1 cellular context compared by ENCODE assay signal in the genomic region with DNA sequence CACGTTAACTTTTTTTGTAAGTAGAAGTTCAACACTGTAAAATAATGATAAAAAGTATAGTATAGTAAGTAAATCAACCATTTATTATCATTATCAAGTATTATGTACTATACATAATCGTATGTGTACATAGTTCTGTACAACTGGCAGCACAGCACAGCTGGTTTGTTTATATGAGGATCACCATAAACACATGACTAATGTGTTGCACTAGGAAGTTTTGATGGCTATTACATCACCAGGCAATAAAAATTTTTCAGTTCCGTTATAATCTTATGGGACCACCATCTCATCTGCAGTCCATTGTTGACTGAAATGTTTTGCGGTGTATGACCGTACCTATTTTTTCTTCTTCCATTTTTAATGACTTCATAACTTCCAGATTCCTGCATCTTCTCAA.
TF ChIP-seq lines count a peak whose summit lies in the region.

No MANE protein-coding gene starts in this region.

TF ChIP-seq in IMR-90, 13 proteins besides CTCF, POLR2A, EP300 and RAD21 (continued from another document):
- TF ChIP-seq USF2 (IDR thresholded peaks at IDR 0.05; ENCODE audit: low read depth, low read length) (no peak), MAFK (IDR thresholded peaks at IDR 0.05; ENCODE audit: low read depth, low read length) (no peak), CHD1 (IDR thresholded peaks at IDR 0.05; ENCODE audit: low read depth, low read length) (no peak), NFE2L2 (IDR thresholded peaks at IDR 0.05; ENCODE audit: low read depth, low read length) (no peak), BHLHE40 (IDR thresholded peaks at IDR 0.05; ENCODE audit: low read depth, low read length) (no peak), FOS (IDR thresholded peaks at IDR 0.05; ENCODE audit: low read depth, low read length) (no peak)
